In genomic region chr2:99337164-99337930, GRCh38 we compare ENCODE assay signal across 8 cellular contexts. TPM values are rescaled to one million over a fixed set of nuclear protein-coding genes. Genes with fewer than 3 reads are reported as not detected.
DNase-seq lines count a peak whose midpoint lies in the region; ATAC-seq and TF ChIP-seq lines count a peak whose summit lies in the region.

EIF5B (plus strand) TSS chr2:99337389; CDS start chr2:99337555, 166 bp downstream.

- peak; percentile 90 for DNase-seq in GM10266 (ENCODE audit: extremely low spot score)
- peak; percentile 97 for DNase-seq in NAMALWA (ENCODE audit: low spot score)
- peak; percentile 96 for DNase-seq in SK-MEL-5 (ENCODE audit: low read depth, low spot score)
- DNase-seq in activated naive CD4-positive, alpha-beta T cell treated with anti-CD3 and anti-CD28 coated beads for 36 hours: peak; percentile 92
- peak; percentile 92 for DNase-seq in germinal center (ENCODE audit: low spot score)
- DNase-seq in non-pigmented ciliary epithelial cell (ENCODE audit: low read depth): peak; percentile 83
- DNase-seq in superior temporal gyrus (ENCODE audit: extremely low spot score): peak; percentile 98

- no peaks in the 10 kb centered on the region for H3K9me3 Mint-ChIP-seq in activated naive CD4-positive, alpha-beta T cell treated with anti-CD3 and anti-CD28 coated beads for 36 hours

- peaks cover 4% of the 10 kb centered on the region for H3K36me3 Mint-ChIP-seq in activated naive CD4-positive, alpha-beta T cell treated with anti-CD3 and anti-CD28 coated beads for 36 hours (ENCODE audit: low read depth)

- no peak within 1 kb of the TSS for H3K4me3 Mint-ChIP-seq in activated naive CD4-positive, alpha-beta T cell treated with anti-CD3 and anti-CD28 coated beads for 36 hours

- intact Hi-C loops in activated naive CD4-positive, alpha-beta T cell treated with anti-CD3 and anti-CD28 coated beads for 36 hours (cut with micrococcal nuclease): loop anchor here (2.0 to 10.0 kb wide), 7 partner anchors 39 to 1623 kb away; partner anchors contain the start of genes COA5, PDCL3, TMEM131 and UNC50

- H3K27me3 Mint-ChIP-seq in activated naive CD4-positive, alpha-beta T cell treated with anti-CD3 and anti-CD28 coated beads for 36 hours (ENCODE audit: low read depth): no peaks in the 10 kb centered on the region

- H3K27ac Mint-ChIP-seq in activated naive CD4-positive, alpha-beta T cell treated with anti-CD3 and anti-CD28 coated beads for 36 hours: no peak within 1 kb of the TSS

- ATAC-seq in HG02571 (IDR thresholded peaks at IDR 0.05; ENCODE audit: unreplicated experiment): peak; percentile 62

- H3K4me1 Mint-ChIP-seq in activated naive CD4-positive, alpha-beta T cell treated with anti-CD3 and anti-CD28 coated beads for 36 hours (ENCODE audit: low read depth): peaks cover 49% of the 10 kb centered on the region

- TF ChIP-seq CTCF in GM10266 (IDR thresholded peaks at IDR 0.05; ENCODE audit: control insufficient read depth, insufficient read depth, low read depth, missing control alignments): peak; percentile 88

- in situ Hi-C loops in SK-MEL-5 (cut with HindIII; ENCODE audit: low pct_unique_long_range_greater_than_20kb, low sequenced_read_pairs): no loop called here

- CTCF ChIA-PET in activated naive CD4-positive, alpha-beta T cell treated with anti-CD3 and anti-CD28 coated beads for 36 hours (lab: Charles Lee): interaction anchor here (1.7 to 2.2 kb wide), 3 partner anchors 11 to 156 kb away, joined by 4 to 9 read pairs (median 5); partner anchors contain the start of genes MITD1, MRPL30 and REV1

RNA-seq across cellular contexts. Expression of gene EIF5B, which starts in this region (rescaled TPM):
- total RNA-seq in SK-MEL-5 (2014; rRNA removed; shearing (Covaris generic)): 7.2 and 12.1 TPM in 2 replicates
- polyA plus RNA-seq in SK-MEL-5 (2015; cell fraction: cytosol; rRNA removed): 10.6 and 15.2 TPM in 2 replicates
- 17.1 and 26.1 TPM in 2 replicates for polyA plus RNA-seq in SK-MEL-5 (2015; cell fraction: nucleus; rRNA removed)
- total RNA-seq in activated naive CD4-positive, alpha-beta T cell treated with anti-CD3 and anti-CD28 coated beads for 36 hours: 10 to 100 TPM; 70.2 to 71.1 TPM

Comparison
In these comparisons a context has a peak if more than half of its experiments do, and no peak if none do; other contexts are left out.
1. Peak in every context shown above with its lines: DNase-seq and ATAC-seq.